ENCODE assay signal across 19 cellular contexts in the genomic region with DNA sequence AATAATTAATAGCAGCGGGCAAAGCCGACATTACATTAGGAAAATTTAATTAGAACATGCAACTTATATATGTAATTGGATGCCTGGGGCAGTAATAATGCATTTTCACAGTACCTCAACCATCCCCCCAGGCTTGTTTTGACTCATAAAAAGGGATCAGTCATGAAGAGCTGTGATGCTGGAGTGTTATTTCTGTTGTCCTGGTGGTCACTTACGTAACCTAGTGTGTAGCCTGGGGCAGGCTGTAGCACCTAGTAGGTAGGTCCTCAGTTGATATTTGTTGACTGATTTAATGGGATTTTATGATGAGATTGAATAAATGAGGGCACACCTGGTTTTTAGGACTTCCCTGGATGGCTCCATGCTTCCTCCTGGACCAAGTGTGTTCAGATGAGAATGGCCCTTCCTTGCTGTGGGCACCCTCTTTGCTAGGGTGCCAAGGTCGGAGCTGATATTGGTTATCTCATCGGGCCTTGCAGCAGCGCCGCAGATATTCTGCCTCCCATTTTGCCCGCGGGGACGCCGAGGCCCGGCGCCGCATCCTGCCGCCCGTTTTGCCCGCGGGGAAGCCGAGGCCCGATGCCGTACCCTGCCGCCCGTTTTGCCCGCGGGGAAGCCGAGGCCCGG.
DNase-seq lines count a peak whose midpoint lies in the region; ATAC-seq, FAIRE-seq and TF ChIP-seq lines count a peak whose summit lies in the region.
"Had no signal": no experiment of that assay in that cellular context is flagged by ENCODE, and none has a peak within 500 bp of the region (broad histone marks: within the 10 kb centered on the region; RNA-seq: fewer than 3 reads in every experiment).

No MANE protein-coding gene starts in this region.

- H3K27ac ChIP-seq in GM23248, result no peak overlapping the region
- H3K27ac ChIP-seq in astrocyte (ENCODE audit: low read depth, low read length), result no peak overlapping the region
- no peak overlapping the region for H3K27ac ChIP-seq in neutrophil
- no peak overlapping the region for H3K27ac ChIP-seq in endodermal cell (ENCODE audit: low read depth, low read length)

- H3K9me3 ChIP-seq in GM23248 (ENCODE audit: low read depth), result no peaks in the 10 kb centered on the region
- H3K9me3 ChIP-seq in astrocyte (ENCODE audit: insufficient read depth, low read depth, low read length), result no peaks in the 10 kb centered on the region
- no peaks in the 10 kb centered on the region for H3K9me3 ChIP-seq in neutrophil
- H3K9me3 ChIP-seq in endodermal cell (ENCODE audit: control insufficient read depth, low read length), result no peaks in the 10 kb centered on the region

- H2AFZ ChIP-seq in GM23248 (peak overlapping the region; percentile 69), astrocyte (ENCODE audit: low read depth, low read length) (peak overlapping the region; percentile 91)

- WGBS in GM23248 (ENCODE audit: low coverage in 1 of 2, low lambda C conversion rate in 2 of 2, missing lambda C conversion rate in 2 of 2), 2 experiments, result 37 to 79% methylated on average over 7 to 17 of the region's 27 CpGs
- 93 to 100% methylated on average over 4 to 19 of the region's 27 CpGs for WGBS in endodermal cell (ENCODE audit: insufficient coverage in 1 of 2, insufficient read length in 1 of 2), 2 experiments

- intact Hi-C loops in CD14-positive monocyte (cut with micrococcal nuclease), result no loop called here

- H3K4me1 Mint-ChIP-seq in CD14-positive monocyte (peaks cover 22% of the 10 kb centered on the region), astrocyte (ENCODE audit: low read depth, unreplicated experiment) (peaks cover 3% of the 10 kb centered on the region), endodermal cell (no peaks in the 10 kb centered on the region)
- H3K4me1 Mint-ChIP-seq: H9; stimulated activated memory B cell treated with anti-CD40 and anti-IgM and Interleukin-4, amounts not matched to agents 10 μg/mL and 1 μg/mL and 100 μg/mL, for 72 hours had no signal

- H3K36me3 ChIP-seq in GM23248 (ENCODE audit: low read depth) (no peaks in the 10 kb centered on the region), astrocyte (ENCODE audit: insufficient read depth, low read length) (no peaks in the 10 kb centered on the region), neutrophil (no peaks in the 10 kb centered on the region), endodermal cell (ENCODE audit: control insufficient read depth, insufficient read depth, low read length) (no peaks in the 10 kb centered on the region)

- H3K36me3 Mint-ChIP-seq in CD14-positive monocyte, result peaks cover 3 to 11% of the 10 kb centered on the region in 2 donors
- peaks cover 2% of the 10 kb centered on the region for H3K36me3 Mint-ChIP-seq in astrocyte (ENCODE audit: low read depth, unreplicated experiment)
- H3K36me3 Mint-ChIP-seq in endodermal cell (ENCODE audit: low read depth), result no peaks in the 10 kb centered on the region
- H3K36me3 Mint-ChIP-seq: stimulated activated memory B cell treated with anti-CD40 and anti-IgM and Interleukin-4, amounts not matched to agents 10 μg/mL and 1 μg/mL and 100 μg/mL, for 72 hours had no signal

- H3K9me3 Mint-ChIP-seq in CD14-positive monocyte, result peaks cover 0 to 6% (median 4%) of the 10 kb centered on the region in 7 donors
- H3K9me3 Mint-ChIP-seq in astrocyte (ENCODE audit: unreplicated experiment), result peaks cover 4% of the 10 kb centered on the region
- H3K9me3 Mint-ChIP-seq in endodermal cell, result peaks cover 5% of the 10 kb centered on the region
- H3K9me3 Mint-ChIP-seq: activated CD4-positive, alpha-beta T cell treated with anti-CD3 and anti-CD28 coated beads, Interleukin-2, amount 10 ng/mL, durations not matched to agents 7 days and 5 days had no signal

- no peaks in the 10 kb centered on the region for H3K9me2 ChIP-seq in GM23248 (ENCODE audit: insufficient read depth)

- H4K20me1 ChIP-seq in GM23248 (ENCODE audit: insufficient read depth) (no peaks in the 10 kb centered on the region), astrocyte (ENCODE audit: insufficient read depth, low read length) (no peaks in the 10 kb centered on the region)

- H3K4me3 ChIP-seq in GM23248 (peak overlapping the region; percentile 47), astrocyte (ENCODE audit: insufficient read depth, low read depth, low read length) (peak overlapping the region; percentile 29), neutrophil (ENCODE audit: low read depth in 1 of 2, low read length in 1 of 2) (peak overlapping the region; percentile 17 to 37), endodermal cell (ENCODE audit: low read length) (no peak overlapping the region)

- no peak for ATAC-seq in GM21390 (IDR thresholded peaks at IDR 0.05; ENCODE audit: unreplicated experiment)
- ATAC-seq: stimulated activated memory B cell treated with anti-CD40 and anti-IgM and Interleukin-4, amounts not matched to agents 10 μg/mL and 1 μg/mL and 100 μg/mL, for 72 hours had no signal

- H3K27me3 ChIP-seq in GM23248 (replicated peaks; ENCODE audit: insufficient read depth) (peaks cover 15% of the 10 kb centered on the region), astrocyte (ENCODE audit: insufficient read depth, low read length) (peaks cover 28% of the 10 kb centered on the region), neutrophil (peaks cover 6% of the 10 kb centered on the region), endodermal cell (ENCODE audit: control insufficient read depth, insufficient read depth, low read length, poor library complexity, severe bottlenecking) (no peaks in the 10 kb centered on the region)

- H3K4me2 ChIP-seq in GM23248 (ENCODE audit: unreplicated experiment) (peak overlapping the region; percentile 28), astrocyte (ENCODE audit: low read length) (peak overlapping the region; percentile 69)

- FAIRE-seq in astrocyte (lab: Jason Lieb, UNC), result no peak

- H3K4me3 Mint-ChIP-seq in CD14-positive monocyte, result peak overlapping the region; percentile 81 to 90
- no peak overlapping the region for H3K4me3 Mint-ChIP-seq in astrocyte (ENCODE audit: unreplicated experiment)
- H3K4me3 Mint-ChIP-seq in endodermal cell, result no peak overlapping the region
- H3K4me3 Mint-ChIP-seq: activated CD4-positive, alpha-beta T cell treated with anti-CD3 and anti-CD28 coated beads, Interleukin-2, amount 10 ng/mL, durations not matched to agents 7 days and 5 days; H9; stimulated activated memory B cell treated with anti-CD40 and anti-IgM and Interleukin-4, amounts not matched to agents 10 μg/mL and 1 μg/mL and 100 μg/mL, for 72 hours had no signal

- H3K4me1 ChIP-seq in GM23248 (ENCODE audit: insufficient read depth) (no peaks in the 10 kb centered on the region), astrocyte (ENCODE audit: insufficient read depth, low read length) (peaks cover 4% of the 10 kb centered on the region), neutrophil (ENCODE audit: control insufficient read depth in 1 of 2, insufficient read depth in 1 of 2, low read depth in 1 of 2, low read length in 1 of 2) (peaks cover 16 to 24% of the 10 kb centered on the region in 2 experiments), endodermal cell (ENCODE audit: control insufficient read depth, insufficient read depth, low read length) (no peaks in the 10 kb centered on the region)

- no peaks in the 10 kb centered on the region for H3F3A ChIP-seq in GM23248 (ENCODE audit: insufficient read depth)

- H3K79me2 ChIP-seq in GM23248 (ENCODE audit: insufficient read depth) (no peaks in the 10 kb centered on the region), astrocyte (ENCODE audit: insufficient read depth, low read length) (no peaks in the 10 kb centered on the region)

- TF ChIP-seq CTCF in CD14-positive monocyte (IDR thresholded peaks at IDR 0.05) (no peak), astrocyte (IDR thresholded peaks at IDR 0.05; ENCODE audit: insufficient read depth, low read depth, low read length) (no peak), neutrophil (IDR thresholded peaks at IDR 0.05) (no peak), endodermal cell (conservative IDR thresholded peaks at IDR 0.05) (no peak)

- H3K9ac ChIP-seq in GM23248 (peak overlapping the region; percentile 18; the same call in 1 of the 2 replicates), astrocyte (ENCODE audit: low read length) (peak overlapping the region; percentile 38), endodermal cell (ENCODE audit: extremely low read depth, low read length, poor library complexity, severe bottlenecking) (no peak overlapping the region)

- peaks cover 10 to 24% (median 24%) of the 10 kb centered on the region in 3 donors for H3K27me3 Mint-ChIP-seq in CD14-positive monocyte (ENCODE audit: low read depth in 3 of 3)
- peaks cover 29% of the 10 kb centered on the region for H3K27me3 Mint-ChIP-seq in astrocyte (ENCODE audit: low read depth, unreplicated experiment)
- H3K27me3 Mint-ChIP-seq in endodermal cell (ENCODE audit: insufficient read depth), result peaks cover 18% of the 10 kb centered on the region

- H3K27ac Mint-ChIP-seq in CD14-positive monocyte (peak overlapping the region in 4 of 7 donors; percentile 2 to 72 (median 48)), astrocyte (ENCODE audit: unreplicated experiment) (no peak overlapping the region), endodermal cell (no peak overlapping the region)
- H3K27ac Mint-ChIP-seq: activated CD4-positive, alpha-beta T cell treated with anti-CD3 and anti-CD28 coated beads, Interleukin-2, amount 10 ng/mL, durations not matched to agents 7 days and 5 days; H9; progenitor cell of endocrine pancreas; stimulated activated memory B cell treated with anti-CD40 and anti-IgM and Interleukin-4, amounts not matched to agents 10 μg/mL and 1 μg/mL and 100 μg/mL, for 72 hours had no signal

- no peak for DNase-seq in CD14-positive monocyte (ENCODE audit: low spot score)
- peak; percentile 35 for DNase-seq in GM23248
- no peak for DNase-seq in astrocyte (ENCODE audit: low read depth)
- DNase-seq in HT-29 (ENCODE audit: low spot score), result no peak
- DNase-seq in NCI-H446 treated with DMSO at 0.1 percent for 48 hours (lab: John Stamatoyannopoulos, UW), result no peak
- no peak for DNase-seq in endodermal cell
- DNase-seq: activated CD4-positive, alpha-beta T cell treated with anti-CD3 and anti-CD28 coated beads, Interleukin-2, amount 10 ng/mL, durations not matched to agents 7 days and 5 days; activated gamma-delta T cell treated with Interleukin-2 at 50 U/mL for 16 hours; central memory CD4-positive, alpha-beta T cell; erythroblast; H9; mesendoderm; NCI-H1105; NCI-H345; SW 1271 had no signal

- in situ Hi-C loops in GM23248 (cut with MboI), result no loop called here

Comparison
In these comparisons a context has a peak if more than half of its experiments do, and no peak if none do; other contexts are left out.
1. H3K27ac Mint-ChIP-seq: peak in CD14-positive monocyte (4 of 7); none in astrocyte (single experiment) and endodermal cell (single experiment).
2. H3K4me3 Mint-ChIP-seq: peak in CD14-positive monocyte (2 of 2); none in astrocyte (single experiment) and endodermal cell (single experiment).